In genomic region chr10:6179078-6179477, GRCh38 we compare ENCODE assay signal across 25 cellular contexts.
"Had no signal": no experiment of that assay in that cellular context is flagged by ENCODE, and none has a peak within 500 bp of the region (broad histone marks: within the 10 kb centered on the region; RNA-seq: fewer than 3 reads in every experiment).

No MANE protein-coding gene starts in this region.

- H3K4me1 ChIP-seq: neural progenitor cell had no signal

- H3K36me3 Mint-ChIP-seq: naive B cell, neural progenitor cell had no signal

- H3K27me3 ChIP-seq: adrenal gland, ascending aorta, brain microvascular endothelial cell, esophagus squamous epithelium, gastroesophageal sphincter, heart left ventricle, neural progenitor cell, tibial artery had no signal

- H3K9me3 ChIP-seq: adrenal gland, ascending aorta, esophagus squamous epithelium, gastroesophageal sphincter, heart left ventricle, lower lobe of right lung, tibial artery had no signal

- H3K27ac Mint-ChIP-seq: activated CD4-positive, alpha-beta T cell treated with anti-CD3 and anti-CD28 coated beads, Interleukin-2, amount 10 ng/mL, durations not matched to agents 24 days and 14 days; activated CD8-positive, alpha-beta T cell treated with anti-CD3 and anti-CD28 coated beads, Interleukin-2, amount 10 ng/mL, durations not matched to agents 7 days and 5 days; activated naive CD8-positive, alpha-beta T cell; activated T-helper 1 cell treated with anti-CD3 and anti-CD28 coated beads, Interleukin-12 subunit alpha, Interleukin-12 subunit beta, Interleukin-2, Interleukin-4 antibody, amounts not matched to agents 30 ng/mL and 10 ng/mL and 1 ng/mL, durations not matched to agents 14 hours and 24 hours and 36 hours; neural progenitor cell; stimulated activated naive CD8-positive, alpha-beta T cell treated with anti-CD3 and anti-CD28 coated beads, Interleukin-15, Interleukin-2, amounts not matched to agents 100 ng/mL and 50 ng/mL, for 24 hours had no signal

- H3K4me3 Mint-ChIP-seq: activated CD4-positive, alpha-beta T cell treated with anti-CD3 and anti-CD28 coated beads, Interleukin-2, amount 10 ng/mL, durations not matched to agents 24 days and 14 days; activated CD8-positive, alpha-beta T cell treated with anti-CD3 and anti-CD28 coated beads, Interleukin-2, amount 10 ng/mL, durations not matched to agents 7 days and 5 days; activated naive CD8-positive, alpha-beta T cell; activated T-helper 1 cell treated with anti-CD3 and anti-CD28 coated beads, Interleukin-12 subunit alpha, Interleukin-12 subunit beta, Interleukin-2, Interleukin-4 antibody, amounts not matched to agents 30 ng/mL and 10 ng/mL and 1 ng/mL, durations not matched to agents 14 hours and 24 hours and 36 hours; effector memory CD8-positive, alpha-beta T cell; naive B cell; neural progenitor cell; stimulated activated naive CD8-positive, alpha-beta T cell treated with anti-CD3 and anti-CD28 coated beads, Interleukin-15, Interleukin-2, amounts not matched to agents 100 ng/mL and 50 ng/mL, for 24 hours had no signal

- DNase-seq: activated CD4-positive, alpha-beta T cell treated with anti-CD3 and anti-CD28 coated beads, Interleukin-2, amount 10 ng/mL, durations not matched to agents 24 days and 14 days; activated CD4-positive, CD25-positive, alpha-beta regulatory T cell; activated CD8-positive, alpha-beta T cell treated with anti-CD3 and anti-CD28 coated beads, Interleukin-2, amount 10 ng/mL, durations not matched to agents 7 days and 5 days; activated gamma-delta T cell treated with Interleukin-2 at 50 U/mL for 16 hours; adrenal gland; brain microvascular endothelial cell; central memory CD4-positive, alpha-beta T cell; effector memory CD8-positive, alpha-beta T cell; esophagus squamous epithelium; islet precursor cell; left cardiac atrium; lower lobe of right lung; naive B cell; stimulated activated CD4-positive, alpha-beta T cell treated with anti-CD3 and anti-CD28 coated beads, Interleukin-12 subunit alpha, Interleukin-12 subunit beta, amount 100 ng/mL, for 4 hours; stimulated activated CD4-positive, alpha-beta T cell treated with anti-CD3 and anti-CD28 coated beads, Interleukin-4, amount 100 ng/mL, for 4 hours; T1000; tibial artery had no signal

- H3K27ac ChIP-seq: brain microvascular endothelial cell, lower lobe of right lung, neural progenitor cell had no signal

- H3K36me3 ChIP-seq: adrenal gland, ascending aorta, brain microvascular endothelial cell, esophagus squamous epithelium, gastroesophageal sphincter, heart left ventricle, lower lobe of right lung, neural progenitor cell had no signal

- H3K27me3 Mint-ChIP-seq: activated CD4-positive, alpha-beta T cell treated with anti-CD3 and anti-CD28 coated beads, Interleukin-2, amount 10 ng/mL, durations not matched to agents 24 days and 14 days; activated naive CD8-positive, alpha-beta T cell; effector memory CD8-positive, alpha-beta T cell; naive B cell; progenitor cell of endocrine pancreas; stimulated activated naive CD8-positive, alpha-beta T cell treated with anti-CD3 and anti-CD28 coated beads, Interleukin-15, Interleukin-2, amounts not matched to agents 100 ng/mL and 50 ng/mL, for 24 hours had no signal

- H3K9me3 Mint-ChIP-seq: activated CD4-positive, alpha-beta T cell treated with anti-CD3 and anti-CD28 coated beads, Interleukin-2, amount 10 ng/mL, durations not matched to agents 24 days and 14 days; activated T-helper 1 cell treated with anti-CD3 and anti-CD28 coated beads, Interleukin-12 subunit alpha, Interleukin-12 subunit beta, Interleukin-2, Interleukin-4 antibody, amounts not matched to agents 30 ng/mL and 10 ng/mL and 1 ng/mL, durations not matched to agents 14 hours and 24 hours and 36 hours; effector memory CD8-positive, alpha-beta T cell; neural progenitor cell; stimulated activated naive CD8-positive, alpha-beta T cell treated with anti-CD3 and anti-CD28 coated beads, Interleukin-15, Interleukin-2, amounts not matched to agents 100 ng/mL and 50 ng/mL, for 24 hours had no signal

- ATAC-seq: activated CD8-positive, alpha-beta T cell treated with anti-CD3 and anti-CD28 coated beads, Interleukin-2, amount 10 ng/mL, durations not matched to agents 7 days and 5 days; effector memory CD8-positive, alpha-beta T cell; gastroesophageal sphincter had no signal

- H3K4me3 ChIP-seq: adrenal gland, ascending aorta, esophagus squamous epithelium, gastroesophageal sphincter, heart left ventricle, lower lobe of right lung, neural progenitor cell, tibial artery had no signal
